In the genomic region with DNA sequence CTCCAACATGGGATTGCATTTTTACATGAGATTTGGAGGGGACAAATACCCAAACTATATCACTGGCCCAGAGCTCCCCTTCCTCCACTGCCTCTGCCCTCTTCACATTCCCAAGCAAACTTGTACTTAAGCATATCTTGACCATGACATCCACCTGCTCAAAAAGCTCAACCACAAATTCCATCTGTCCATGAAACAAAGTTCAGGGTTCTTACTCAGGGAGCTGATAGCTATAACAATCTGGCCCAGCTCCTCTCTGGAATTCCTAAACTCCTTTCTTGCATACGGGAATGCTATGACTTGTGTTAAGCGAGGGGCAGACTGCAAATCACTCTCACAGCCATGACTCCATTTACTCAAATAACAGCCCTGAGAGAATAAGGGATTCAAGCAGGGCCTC, we compare ENCODE assay signal across 6 cellular contexts.
"Had no signal": no experiment of that assay in that cellular context is flagged by ENCODE, and none has a peak within 500 bp of the region (broad histone marks: within the 10 kb centered on the region; RNA-seq: fewer than 3 reads in every experiment).

No MANE protein-coding gene starts in this region.

- H3K36me3 Mint-ChIP-seq: IgD-negative memory B cell had no signal

- H3K4me1 Mint-ChIP-seq: H9, IgD-negative memory B cell had no signal

- DNase-seq: GM23248, H9, HCEC 1CT had no signal

- ATAC-seq: HepG2 had no signal

- H3K4me3 Mint-ChIP-seq: H9, IgD-negative memory B cell had no signal

- H3K9ac ChIP-seq: GM23248 had no signal

- H3K4me3 ChIP-seq: GM23248 had no signal

- H3K27ac ChIP-seq: GM23248, HL-60 had no signal

- H2AFZ ChIP-seq: GM23248 had no signal

- H3K9me3 Mint-ChIP-seq: H9 had no signal

- H3K27ac Mint-ChIP-seq: H9, IgD-negative memory B cell had no signal

- H3K27me3 Mint-ChIP-seq: IgD-negative memory B cell had no signal
